ENCODE assay signal across 14 cellular contexts in genomic region chr11:29260939-29261705, GRCh38.
DNase-seq lines count a peak whose midpoint lies in the region; ATAC-seq, FAIRE-seq and TF ChIP-seq lines count a peak whose summit lies in the region.
"Had no signal": no experiment of that assay in that cellular context is flagged by ENCODE, and none has a peak within 500 bp of the region (broad histone marks: within the 10 kb centered on the region; RNA-seq: fewer than 3 reads in every experiment).

No MANE protein-coding gene starts in this region.

- no peak for DNase-seq in D721Med (ENCODE audit: insufficient read length, low spot score)
- peak; percentile 87 for DNase-seq in HT1080 (ENCODE audit: low read depth)
- peak; percentile 36 for DNase-seq in brain microvascular endothelial cell
- no peak for DNase-seq in left lung
- DNase-seq in SJCRH30 = no peak
- DNase-seq in small intestine = no peak
- no peak for DNase-seq in NCI-H510A (lab: John Stamatoyannopoulos, UW)
- DNase-seq in NCI-H526 (lab: John Stamatoyannopoulos, UW) = no peak
- DNase-seq: activated CD4-positive, alpha-beta T cell treated with anti-CD3 and anti-CD28 coated beads for 4 hours; activated effector memory CD4-positive, alpha-beta T cell treated with Interleukin-2 at 50 U/mL for 16 hours; head of caudate nucleus; upper lobe of left lung had no signal

- H3K36me3 ChIP-seq in brain microvascular endothelial cell (replicated peaks) (no peaks in the 10 kb centered on the region), left lung (no peaks in the 10 kb centered on the region), SJCRH30 (no peaks in the 10 kb centered on the region), small intestine (ENCODE audit: control insufficient read depth in 2 of 2, insufficient read depth in 2 of 2, low read length in 2 of 2) (no peaks in the 10 kb centered on the region)
- H3K36me3 ChIP-seq: upper lobe of left lung had no signal

- ATAC-seq in left lung = peak; percentile 79

- 82 to 89% (median 87%) methylated on average over 3 of the region's 3 CpGs for WGBS in small intestine, 3 donors

- H3K4me1 ChIP-seq in left lung (no peaks in the 10 kb centered on the region), SJCRH30 (peaks cover 3% of the 10 kb centered on the region; the same call in 1 of the 2 replicates), small intestine (ENCODE audit: control insufficient read depth in 2 of 2, insufficient read depth in 1 of 2, low read depth in 1 of 2, low read length in 1 of 2) (no peaks in the 10 kb centered on the region)
- H3K4me1 ChIP-seq: upper lobe of left lung had no signal

- no peak for TF ChIP-seq CTCF in D721Med (IDR thresholded peaks at IDR 0.05; ENCODE audit: insufficient read depth, missing control alignments)
- TF ChIP-seq CTCF in brain microvascular endothelial cell (IDR thresholded peaks at IDR 0.05; ENCODE audit: low read depth, low read length, missing control alignments) = peak; percentile 24
- TF ChIP-seq CTCF in left lung (IDR thresholded peaks at IDR 0.05) = no peak

- in situ Hi-C loops in brain microvascular endothelial cell (cut with HindIII; ENCODE audit: low pct_ligation_motif_present, low sequenced_read_pairs) = no loop called here

- H3K9me3 ChIP-seq in left lung (peaks cover 0 to 1% of the 10 kb centered on the region in 2 donors), SJCRH30 (replicated peaks) (no peaks in the 10 kb centered on the region), small intestine (ENCODE audit: control insufficient read depth, low read depth) (no peaks in the 10 kb centered on the region)
- H3K9me3 ChIP-seq: upper lobe of left lung had no signal

- H3K27ac ChIP-seq in brain microvascular endothelial cell (no peak overlapping the region), left lung (no peak overlapping the region), SJCRH30 (no peak overlapping the region), small intestine (ENCODE audit: low read depth in 1 of 2, low read length in 1 of 2) (no peak overlapping the region)
- H3K27ac ChIP-seq: SK-N-MC, upper lobe of left lung had no signal

- intact Hi-C loops in left lung (cut with DNase I) = no loop called here

- FAIRE-seq in D721Med (lab: Jason Lieb, UNC) = peak; percentile 60
- no peak for FAIRE-seq in small intestine (lab: Jason Lieb, UNC)
- FAIRE-seq: GM18507 had no signal

- H3K4me3 ChIP-seq in brain microvascular endothelial cell (ENCODE audit: low read depth, low read length) (no peak overlapping the region), left lung (no peak overlapping the region), SJCRH30 (no peak overlapping the region), small intestine (ENCODE audit: low read depth in 1 of 2, low read length in 2 of 2) (no peak overlapping the region)
- H3K4me3 ChIP-seq: SK-N-MC, upper lobe of left lung had no signal

- H3K27me3 ChIP-seq in brain microvascular endothelial cell (replicated peaks) (no peaks in the 10 kb centered on the region), left lung (no peaks in the 10 kb centered on the region), SJCRH30 (no peaks in the 10 kb centered on the region), small intestine (ENCODE audit: control insufficient read depth in 2 of 2, insufficient read depth in 2 of 2, low read length in 2 of 2) (no peaks in the 10 kb centered on the region)
- H3K27me3 ChIP-seq: upper lobe of left lung had no signal

Comparison
In these comparisons a context has a peak if more than half of its experiments do, and no peak if none do; other contexts are left out.
1. DNase-seq: peak in HT1080 (single experiment) and brain microvascular endothelial cell (single experiment); none in D721Med (single experiment), left lung (0 of 2), SJCRH30 (0 of 2), small intestine (single experiment), NCI-H510A (single experiment) and NCI-H526 (0 of 2).